ENCODE assay signal across 20 cellular contexts in the genomic region with DNA sequence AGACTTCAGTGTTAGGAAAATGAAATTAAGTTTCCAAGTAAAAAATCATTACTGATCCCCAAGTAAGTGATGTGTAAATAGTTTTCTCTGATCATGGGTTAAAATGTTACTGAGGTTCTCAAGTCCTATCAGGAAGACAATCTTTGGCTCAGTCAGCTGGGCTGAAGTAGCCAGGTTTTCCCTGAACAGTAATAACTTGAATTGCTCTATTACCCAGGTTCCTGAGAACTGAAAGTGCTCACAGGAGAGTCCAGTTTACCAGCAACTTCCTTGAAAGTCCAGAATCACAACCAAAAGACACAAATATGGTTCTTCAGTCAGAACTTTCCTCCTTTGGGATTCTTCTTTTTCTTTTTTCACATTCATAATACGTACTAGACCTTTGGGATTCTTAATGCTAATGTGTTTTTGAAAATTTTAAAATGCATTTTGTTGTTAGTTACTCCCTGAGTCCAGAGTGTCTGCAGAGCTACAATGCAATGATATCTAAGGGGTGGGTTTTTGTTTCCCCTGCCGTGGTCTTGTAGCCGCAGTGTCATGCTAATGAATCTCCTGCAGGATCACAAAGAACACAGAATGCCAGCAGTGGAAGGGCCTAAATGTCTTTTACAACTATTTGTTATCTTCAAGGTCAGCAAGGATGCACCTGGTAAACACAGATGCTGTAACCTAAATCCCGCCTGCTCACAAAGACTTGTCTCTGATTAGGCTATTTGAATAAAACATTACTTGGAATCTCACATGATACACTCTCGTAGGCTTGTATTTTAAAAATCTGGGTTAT.
DNase-seq lines count a peak whose midpoint lies in the region; ATAC-seq and TF ChIP-seq lines count a peak whose summit lies in the region.
"Had no signal": no experiment of that assay in that cellular context is flagged by ENCODE, and none has a peak within 500 bp of the region (broad histone marks: within the 10 kb centered on the region; RNA-seq: fewer than 3 reads in every experiment).

No MANE protein-coding gene starts in this region.

- 19% methylated on average over 3 of the region's 5 CpGs for WGBS in HUES64
- WGBS in transverse colon (ENCODE audit: low coverage in 1 of 2), 2 donors, result 69 to 79% methylated on average over 5 of the region's 5 CpGs
- WGBS in heart right ventricle, 2 donors, result 73 to 77% methylated on average over 5 of the region's 5 CpGs

- no peaks in the 10 kb centered on the region for H3K9me3 ChIP-seq in HUES64 (ENCODE audit: insufficient read depth, low read depth, low read length)
- H3K9me3 ChIP-seq in transverse colon, result no peaks in the 10 kb centered on the region
- H3K9me3 ChIP-seq in heart right ventricle, result no peaks in the 10 kb centered on the region

- DNase-seq in iPS DF 19.7 (ENCODE audit: low read depth, low spot score) (peak; percentile 88), left kidney (ENCODE audit: low read depth, low spot score) (peak; percentile 30), transverse colon (peak; percentile 16), superior temporal gyrus (ENCODE audit: extremely low spot score) (no peak), heart right ventricle (no peak), GM13977 (ENCODE audit: low spot score) (no peak)
- no peak for DNase-seq in activated T-cell treated with anti-CD3 and anti-CD28 coated beads, Interleukin-2, amount 50 U/mL, for 48 hours
- DNase-seq: ACHN; C1 segment of cervical spinal cord; CD8-positive, alpha-beta memory T cell; HCEC 1CT; NCI-H1105; NCI-H1694; NCI-H510A treated with DMSO at 0.1 percent for 48 hours; PC-9; SIG-M5 had no signal

- TF ChIP-seq POLR2A in transverse colon (IDR thresholded peaks at IDR 0.05), result no peak

- in situ Hi-C loops in transverse colon (cut with MboI; ENCODE audit: low pct_ligation_motif_present in 1 of 4, low pct_unique_long_range_greater_than_20kb in 1 of 4, low sequenced_read_pairs in 3 of 4) (no loop called here), GM13977 (cut with MboI; ENCODE audit: low pct_unique_long_range_greater_than_20kb, low sequenced_read_pairs, unreplicated experiment) (no loop called here)

- H3K36me3 ChIP-seq in HUES64 (ENCODE audit: insufficient read depth, low read length) (no peaks in the 10 kb centered on the region), transverse colon (no peaks in the 10 kb centered on the region), heart right ventricle (no peaks in the 10 kb centered on the region)

- no peak for TF ChIP-seq EP300 in transverse colon (IDR thresholded peaks at IDR 0.05; ENCODE audit: low read depth)

- no peak for ATAC-seq in heart right ventricle
- ATAC-seq: K562, SK-N-SH treated with all-trans-retinoic acid at 6 μM for 48 hours had no signal

- no peaks in the 10 kb centered on the region for H3K27me3 ChIP-seq in HUES64 (ENCODE audit: insufficient read depth, low read length)
- no peaks in the 10 kb centered on the region for H3K27me3 ChIP-seq in transverse colon
- no peaks in the 10 kb centered on the region for H3K27me3 ChIP-seq in heart right ventricle

- peak overlapping the region; percentile 77; the same call in 1 of the 2 replicates for H3K27ac ChIP-seq in HUES64 (ENCODE audit: low read depth, low read length)
- peak overlapping the region in 1 of 4 donors; percentile 14 for H3K27ac ChIP-seq in transverse colon
- no peak overlapping the region for H3K27ac ChIP-seq in heart right ventricle
- H3K27ac ChIP-seq: PC-9, RWPE1 had no signal

- peaks cover 26% of the 10 kb centered on the region for H3K4me1 ChIP-seq in HUES64 (ENCODE audit: insufficient read depth, low read length)
- H3K4me1 ChIP-seq in transverse colon, result no peaks in the 10 kb centered on the region
- H3K4me1 ChIP-seq in heart right ventricle, result no peaks in the 10 kb centered on the region

- TF ChIP-seq CTCF in transverse colon (IDR thresholded peaks at IDR 0.05), result no peak
- no peak for TF ChIP-seq CTCF in heart right ventricle (IDR thresholded peaks at IDR 0.05)
- TF ChIP-seq CTCF in GM13977 (IDR thresholded peaks at IDR 0.05; ENCODE audit: extremely low read depth, insufficient read depth, missing control alignments), result no peak

- intact Hi-C loops in transverse colon (cut with DNase I; ENCODE audit: low total_unique reads) (no loop called here), heart right ventricle (cut with DNase I) (no loop called here)

- H3K4me3 ChIP-seq in HUES64 (ENCODE audit: low read length) (peak overlapping the region; percentile 11; the same call in 1 of the 2 replicates), transverse colon (no peak overlapping the region), heart right ventricle (no peak overlapping the region)
- H3K4me3 ChIP-seq: K562, PC-9 had no signal

- H3K9ac ChIP-seq in HUES64 (ENCODE audit: low read depth, low read length), result peak overlapping the region; percentile 28; the same call in 1 of the 2 replicates

Comparison
In these comparisons a context has a peak if more than half of its experiments do, and no peak if none do; other contexts are left out.
1. DNase-seq: peak in iPS DF 19.7 (single experiment), left kidney (single experiment) and transverse colon (single experiment); none in superior temporal gyrus (single experiment), heart right ventricle (0 of 2), activated T-cell treated with anti-CD3 and anti-CD28 coated beads, Interleukin-2, amount 50 U/mL, for 48 hours (0 of 2) and GM13977 (single experiment).